Comparison of ENCODE assay signal across 1 cellular context in genomic region chr9:70415476-70415875, GRCh38.
TF ChIP-seq lines count a peak whose summit lies in the region.

No MANE protein-coding gene starts in this region.

TF ChIP-seq in liver, 16 proteins besides CTCF, POLR2A, EP300 and RAD21 (continued from another document):
- TF ChIP-seq, protein P1, sequence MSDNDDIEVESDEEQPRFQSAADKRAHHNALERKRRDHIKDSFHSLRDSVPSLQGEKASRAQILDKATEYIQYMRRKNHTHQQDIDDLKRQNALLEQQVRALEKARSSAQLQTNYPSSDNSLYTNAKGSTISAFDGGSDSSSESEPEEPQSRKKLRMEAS (IDR thresholded peaks at IDR 0.05): no peak
- no peak for TF ChIP-seq NR2F2 (IDR thresholded peaks at IDR 0.05)
